29 cellular contexts compared by ENCODE assay signal in genomic region chr2:113000436-113000835, GRCh38. TPM values are rescaled to one million over a fixed set of nuclear protein-coding genes. Genes with fewer than 3 reads are reported as not detected.
DNase-seq lines count a peak whose midpoint lies in the region; ATAC-seq, FAIRE-seq and TF ChIP-seq lines count a peak whose summit lies in the region.
"Had no signal": no experiment of that assay in that cellular context is flagged by ENCODE, and none has a peak within 500 bp of the region (broad histone marks: within the 10 kb centered on the region; RNA-seq: fewer than 3 reads in every experiment).

No MANE protein-coding gene starts in this region.

- no peak overlapping the region for H3K9ac ChIP-seq in PC-3 (ENCODE audit: low read length)
- H3K9ac ChIP-seq: BLaER1 had no signal

- H3K27ac ChIP-seq in A549, result no peak overlapping the region
- H3K27ac ChIP-seq in HEK293 (ENCODE audit: extremely low read depth, low read depth, low read length), result no peak overlapping the region
- H3K27ac ChIP-seq in PC-3 (ENCODE audit: low read length), result no peak overlapping the region
- H3K27ac ChIP-seq: BLaER1, HL-60, Peyer's patch, SK-N-MC had no signal

- CTCF ChIA-PET in A549 (lab: Yijun Ruan, JAX) (no interaction called here), HEK293 (lab: Yijun Ruan, JAX) (interaction anchor here (1.0 kb wide), 1 partner anchor 22 kb away, joined by 3 read pairs; no protein-coding TSS in a partner anchor), WTC11 (lab: Charles Lee) (no interaction called here), PC-3 (lab: Charles Lee) (no interaction called here)

- no peak overlapping the region for H3K4me3 Mint-ChIP-seq in WTC11
- H3K4me3 Mint-ChIP-seq: T-helper 1 cell treated with Interleukin-12 subunit alpha and Interleukin-12 subunit beta and Interleukin-4 antibody, amounts not matched to agents 30 μg/mL and 1 μg/mL, for 36 hours had no signal

- peaks cover 41% of the 10 kb centered on the region for H3K27me3 Mint-ChIP-seq in WTC11 (ENCODE audit: low read depth)

- TF ChIP-seq RAD21 in A549 (conservative IDR thresholded peaks at IDR 0.05 in 1 of 2, IDR thresholded peaks at IDR 0.05 in 1 of 2), result no peak

- H3K9me3 ChIP-seq in A549 (peaks cover 33% of the 10 kb centered on the region), HEK293 (ENCODE audit: control insufficient read depth, insufficient read depth, low read depth, low read length) (no peaks in the 10 kb centered on the region), PC-3 (ENCODE audit: low read length) (peaks cover 17% of the 10 kb centered on the region; the same call in 1 of the 2 replicates)
- H3K9me3 ChIP-seq: HAP-1 had no signal

- peaks cover 61% of the 10 kb centered on the region for H3K9me3 Mint-ChIP-seq in WTC11

- peak; percentile 13 for FAIRE-seq in A549 (lab: Jason Lieb, UNC)

- intact Hi-C loops in PC-3 (cut with micrococcal nuclease), result no loop called here

- H2AFZ ChIP-seq in PC-3 (ENCODE audit: low read length), result no peak overlapping the region

- no peaks in the 10 kb centered on the region for H3K4me1 Mint-ChIP-seq in WTC11

- POLR2A ChIA-PET in A549 (lab: Yijun Ruan, JAX), result no interaction called here
- POLR2A ChIA-PET in HEK293 (lab: Yijun Ruan, JAX), result no interaction called here
- POLR2A ChIA-PET in WTC11 (lab: Charles Lee), result no interaction called here
- POLR2A ChIA-PET in PC-3 (lab: Charles Lee; ENCODE audit: unreplicated experiment), result no interaction called here

- TF ChIP-seq POLR2A in A549 (IDR thresholded peaks at IDR 0.05; ENCODE audit: low read length), result no peak

- no peak overlapping the region for H3K27ac Mint-ChIP-seq in WTC11
- H3K27ac Mint-ChIP-seq: T-helper 1 cell treated with Interleukin-12 subunit alpha and Interleukin-12 subunit beta and Interleukin-4 antibody, amounts not matched to agents 30 μg/mL and 1 μg/mL, for 36 hours had no signal

- BruUV-seq in PC-3 (replicated peaks; lab: Mats Ljungman, UMichigan), result no TSS peak

- no peaks in the 10 kb centered on the region for H3K79me2 ChIP-seq in PC-3 (ENCODE audit: low read length)

- H3K4me2 ChIP-seq in A549 (no peak overlapping the region), PC-3 (ENCODE audit: low read length) (no peak overlapping the region)
- H3K4me2 ChIP-seq: BLaER1 had no signal

- ATAC-seq in A549, result no peak
- no peak for ATAC-seq in WTC11
- ATAC-seq in PC-3, result no peak

- H3K36me3 ChIP-seq in HEK293 (ENCODE audit: control insufficient read depth in 2 of 2, insufficient read depth in 1 of 2, low read length in 2 of 2) (no peaks in the 10 kb centered on the region), PC-3 (ENCODE audit: low read depth, low read length) (no peaks in the 10 kb centered on the region)
- H3K36me3 ChIP-seq: BLaER1, HAP-1, Peyer's patch had no signal

- H3K9me2 ChIP-seq in PC-3 (replicated peaks; ENCODE audit: low read length), result no peaks in the 10 kb centered on the region

- 5% methylated on average over 1 of the region's 1 CpG for WGBS in A549 (ENCODE audit: missing lambda C conversion rate)

- no peak overlapping the region for H3K4me3 ChIP-seq in A549
- no peak overlapping the region for H3K4me3 ChIP-seq in HEK293 (ENCODE audit: low read depth, low read length)
- H3K4me3 ChIP-seq in PC-3 (ENCODE audit: low read length), result no peak overlapping the region
- H3K4me3 ChIP-seq: BLaER1, HAP-1, Peyer's patch, SK-N-MC had no signal

- TF ChIP-seq EP300 in A549 (IDR thresholded peaks at IDR 0.05), result no peak

- H3K4me1 ChIP-seq in A549 (no peaks in the 10 kb centered on the region), HEK293 (ENCODE audit: control insufficient read depth, insufficient read depth, low read length) (no peaks in the 10 kb centered on the region), PC-3 (ENCODE audit: insufficient read depth, low read length) (no peaks in the 10 kb centered on the region)
- H3K4me1 ChIP-seq: Caco-2, HAP-1, Peyer's patch had no signal

- H3F3A ChIP-seq in PC-3 (ENCODE audit: low read length, unreplicated experiment), result no peaks in the 10 kb centered on the region

- peak; percentile 31 for DNase-seq in DMS53 (lab: John Stamatoyannopoulos, UW)
- no peak for DNase-seq in DMS53 treated with DMSO at 0.1 percent for 48 hours (lab: John Stamatoyannopoulos, UW; ENCODE audit: unreplicated experiment)
- DNase-seq in A549 (ENCODE audit: low read depth in 1 of 2, low spot score in 1 of 2), result peak in 1 of 2 experiments; percentile 10
- no peak for DNase-seq in WTC11 (ENCODE audit: low spot score)
- no peak for DNase-seq in PC-3
- DNase-seq in NCI-H1436 (lab: John Stamatoyannopoulos, UW), result no peak
- DNase-seq in NCI-H774 (lab: John Stamatoyannopoulos, UW), result no peak
- DNase-seq: 8988T; Caco-2; CD4-positive, alpha-beta memory T cell; GOT3; Karpas-422; NCI-H1105 treated with DMSO at 0.1 percent for 48 hours; NCI-H2029; NCI-H446; NCI-H524 treated with DMSO at 0.1 percent for 48 hours; NCI-H82; NK-92 treated with Interleukin-12 subunit alpha and Interleukin-12 subunit beta, amount 100 ng/mL, for 24 hours; Peyer's patch; SHP77 treated with DMSO at 0.1 percent for 48 hours had no signal

- H3K27me3 ChIP-seq in PC-3 (ENCODE audit: low read length), result no peaks in the 10 kb centered on the region
- H3K27me3 ChIP-seq: BLaER1, Peyer's patch had no signal

- peaks cover 20% of the 10 kb centered on the region for H3K36me3 Mint-ChIP-seq in WTC11

- H4K20me1 ChIP-seq in PC-3 (ENCODE audit: low read length), result no peaks in the 10 kb centered on the region
- H4K20me1 ChIP-seq: BLaER1 had no signal

- TF ChIP-seq CTCF in A549 (IDR thresholded peaks at IDR 0.05) (no peak), HEK293 (tag by site-specific recombination; IDR thresholded peaks at IDR 0.05) (no peak), WTC11 (IDR thresholded peaks at IDR 0.05) (no peak), PC-3 (conservative IDR thresholded peaks at IDR 0.05; ENCODE audit: low read depth, low read length) (no peak)

TF ChIP-seq in A549, 52 proteins besides CTCF, POLR2A, EP300 and RAD21:
- no peak for TF ChIP-seq GATA3 (IDR thresholded peaks at IDR 0.05; ENCODE audit: borderline replicate concordance)

TF ChIP-seq in HEK293, 187 proteins besides CTCF, POLR2A, EP300 and RAD21 (continues in another document):
- TF ChIP-seq ZNF76 (tag by site-specific recombination; IDR thresholded peaks at IDR 0.05; ENCODE audit: borderline replicate concordance, low read depth) (no peak), ZNF146 (tag by site-specific recombination; IDR thresholded peaks at IDR 0.05) (no peak), ZNF747 (tag by site-specific recombination; IDR thresholded peaks at IDR 0.05) (no peak)

TF ChIP-seq in WTC11, 78 proteins besides CTCF, POLR2A, EP300 and RAD21:
- TF ChIP-seq TCF7 (CRISPR knock-in tag; IDR thresholded peaks at IDR 0.05; ENCODE audit: low read depth) (no peak), ETV6 (CRISPR knock-in tag; IDR thresholded peaks at IDR 0.05) (no peak), ZNF317 (CRISPR knock-in tag; IDR thresholded peaks at IDR 0.05; ENCODE audit: borderline replicate concordance, low read depth) (peak; percentile 89)

RNA-seq across cellular contexts. Expression of gene IL36A, which starts 4.8 kb away (rescaled TPM):
- polyA plus RNA-seq in A549 (2011; rRNA removed), result not detected in 2 replicates
- polyA plus RNA-seq in A549 (2012; cell fraction: cytosol; rRNA removed), result not detected in 2 replicates
- not detected in 2 replicates for polyA plus RNA-seq in A549 (2012; cell fraction: nucleus; rRNA removed)
- polyA plus RNA-seq in A549 (2017; fragmentation: RNase III; extraction: RNeasy Plus Mini Kit Qiagen cat#74134 plus additional on column Dnase treatment), result not detected in 3 replicates
- polyA minus RNA-seq in A549 (2011; rRNA and poly(A)+ RNA removed), result not detected in 2 replicates
- total RNA-seq in WTC11 (2021), result not detected in 3 replicates
- total RNA-seq in PC-3 (2014; rRNA removed), result not detected in 2 replicates
- total RNA-seq: Caco-2; CD4-positive, alpha-beta memory T cell; G401; M059J; Peyer's patch had no signal
- polyA plus RNA-seq: AG04450 had no signal

RNA-seq across cellular contexts. Expression of gene IL36G, which starts 22.6 kb away (rescaled TPM):
- 0.13 and 0.16 TPM in 2 replicates for polyA plus RNA-seq in A549 (2011; rRNA removed)
- not detected in 2 replicates for polyA plus RNA-seq in A549 (2012; cell fraction: cytosol; rRNA removed)
- 0.07 TPM in 1 of 2 replicates, not detected in the other for polyA plus RNA-seq in A549 (2012; cell fraction: nucleus; rRNA removed)
- not detected in 3 replicates for polyA plus RNA-seq in A549 (2017; fragmentation: RNase III; extraction: RNeasy Plus Mini Kit Qiagen cat#74134 plus additional on column Dnase treatment)
- not detected in 2 replicates for polyA minus RNA-seq in A549 (2011; rRNA and poly(A)+ RNA removed)
- 0.32 TPM in 1 of 3 replicates, not detected in the others for total RNA-seq in WTC11 (2021)
- total RNA-seq in PC-3 (2014; rRNA removed), result 0.62 TPM in 1 of 2 replicates, not detected in the other
- total RNA-seq: Caco-2; CD4-positive, alpha-beta memory T cell; G401; M059J; Peyer's patch had no signal
- polyA plus RNA-seq: AG04450; CD4-positive, alpha-beta memory T cell had no signal

RNA-seq across cellular contexts. Expression of gene IL36B, which starts 52.2 kb away (rescaled TPM):
- not detected in 2 replicates for polyA plus RNA-seq in A549 (2011; rRNA removed)
- not detected in 2 replicates for polyA plus RNA-seq in A549 (2012; cell fraction: cytosol; rRNA removed)
- polyA plus RNA-seq in A549 (2012; cell fraction: nucleus; rRNA removed), result not detected in 2 replicates
- polyA plus RNA-seq in A549 (2017; fragmentation: RNase III; extraction: RNeasy Plus Mini Kit Qiagen cat#74134 plus additional on column Dnase treatment), result not detected in 3 replicates
- polyA minus RNA-seq in A549 (2011; rRNA and poly(A)+ RNA removed), result not detected in 2 replicates
- not detected in 3 replicates for total RNA-seq in WTC11 (2021)
- not detected in 2 replicates for total RNA-seq in PC-3 (2014; rRNA removed)
- total RNA-seq: Caco-2; CD4-positive, alpha-beta memory T cell; G401; M059J; Peyer's patch had no signal
- polyA plus RNA-seq: AG04450; CD4-positive, alpha-beta memory T cell had no signal

RNA-seq across cellular contexts. Expression of gene IL36RN, which starts 58.6 kb away (rescaled TPM):
- not detected in 2 replicates for polyA plus RNA-seq in A549 (2011; rRNA removed)
- not detected in 2 replicates for polyA plus RNA-seq in A549 (2012; cell fraction: cytosol; rRNA removed)
- not detected in 2 replicates for polyA plus RNA-seq in A549 (2012; cell fraction: nucleus; rRNA removed)
- polyA plus RNA-seq in A549 (2017; fragmentation: RNase III; extraction: RNeasy Plus Mini Kit Qiagen cat#74134 plus additional on column Dnase treatment), result not detected in 3 replicates
- not detected in 2 replicates for polyA minus RNA-seq in A549 (2011; rRNA and poly(A)+ RNA removed)
- total RNA-seq in WTC11 (2021), result not detected in 3 replicates
- 0.36 TPM in 1 of 2 replicates, not detected in the other for total RNA-seq in PC-3 (2014; rRNA removed)
- total RNA-seq: Caco-2; CD4-positive, alpha-beta memory T cell; G401; M059J; Peyer's patch had no signal
- polyA plus RNA-seq: AG04450; CD4-positive, alpha-beta memory T cell had no signal
